9 cellular contexts compared by ENCODE assay signal in genomic region chr12:118850244-118850825, GRCh38.
DNase-seq lines count a peak whose midpoint lies in the region; ATAC-seq and TF ChIP-seq lines count a peak whose summit lies in the region.
"Had no signal": no experiment of that assay in that cellular context is flagged by ENCODE, and none has a peak within 500 bp of the region (broad histone marks: within the 10 kb centered on the region; RNA-seq: fewer than 3 reads in every experiment).

No MANE protein-coding gene starts in this region.

- CTCF ChIA-PET in WTC11 (lab: Charles Lee): interaction anchor here (0.7 to 1.3 kb wide), 14 partner anchors 18 to 594 kb away, joined by 3 to 5 read pairs (median 3); no protein-coding TSS in a partner anchor

- H4K20me1 ChIP-seq in DOHH2 (ENCODE audit: control insufficient read depth, insufficient read depth, low read depth, low read length): no peaks in the 10 kb centered on the region

- H3K27ac ChIP-seq in DOHH2 (ENCODE audit: low read depth, low read length): no peak overlapping the region
- no peak overlapping the region for H3K27ac ChIP-seq in left lung
- H3K27ac ChIP-seq: ovary had no signal

- intact Hi-C loops in left lung (cut with DNase I): no loop called here

- H3K9me2 ChIP-seq in DOHH2 (replicated peaks; ENCODE audit: control insufficient read depth, low read length): no peaks in the 10 kb centered on the region

- H3K9me3 ChIP-seq in DOHH2 (ENCODE audit: control insufficient read depth, insufficient read depth, low read length): no peaks in the 10 kb centered on the region
- H3K9me3 ChIP-seq in left lung: no peaks in the 10 kb centered on the region
- H3K9me3 ChIP-seq: ovary had no signal

- H3K9me3 Mint-ChIP-seq in HFFc6: peaks cover 25% of the 10 kb centered on the region
- H3K9me3 Mint-ChIP-seq in WTC11: peaks cover 3% of the 10 kb centered on the region; the same call in 1 of the 2 replicates

- no peaks in the 10 kb centered on the region for H3K36me3 Mint-ChIP-seq in HFFc6 (ENCODE audit: low read depth)
- H3K36me3 Mint-ChIP-seq in WTC11: no peaks in the 10 kb centered on the region

- H3K27me3 ChIP-seq in DOHH2 (ENCODE audit: control insufficient read depth, low read length) (no peaks in the 10 kb centered on the region), left lung (peaks cover 0 to 23% of the 10 kb centered on the region in 2 donors)
- H3K27me3 ChIP-seq: ovary had no signal

- H3K4me1 Mint-ChIP-seq in HFFc6 (ENCODE audit: low read depth) (no peaks in the 10 kb centered on the region), WTC11 (peaks cover 8% of the 10 kb centered on the region)

- ATAC-seq in WTC11 (peak; percentile 94), left lung (peak; percentile 41), GM19351 (IDR thresholded peaks at IDR 0.05; ENCODE audit: unreplicated experiment) (no peak), HG02610 (IDR thresholded peaks at IDR 0.05; ENCODE audit: unreplicated experiment) (no peak)

- TF ChIP-seq CTCF in DOHH2 (IDR thresholded peaks at IDR 0.05; ENCODE audit: low read depth, low read length, poor library complexity, severe bottlenecking) (peak; percentile 85), HFFc6 (IDR thresholded peaks at IDR 0.05) (peak; percentile 70), WTC11 (IDR thresholded peaks at IDR 0.05) (peak; percentile 94), left lung (IDR thresholded peaks at IDR 0.05) (peak; percentile 30 to 44)

- no peaks in the 10 kb centered on the region for H3F3A ChIP-seq in DOHH2 (ENCODE audit: control insufficient read depth, insufficient read depth)

- POLR2A ChIA-PET in WTC11 (lab: Charles Lee): no interaction called here

- H3K4me2 ChIP-seq in DOHH2 (ENCODE audit: low read length): no peak overlapping the region

- H3K79me2 ChIP-seq in DOHH2 (ENCODE audit: control insufficient read depth, low read length): no peaks in the 10 kb centered on the region

- no peak overlapping the region for H3K4me3 Mint-ChIP-seq in HFFc6
- no peak overlapping the region for H3K4me3 Mint-ChIP-seq in WTC11

- H3K36me3 ChIP-seq in DOHH2 (ENCODE audit: control insufficient read depth, low read length) (no peaks in the 10 kb centered on the region), left lung (no peaks in the 10 kb centered on the region)
- H3K36me3 ChIP-seq: ovary had no signal

- H3K27me3 Mint-ChIP-seq in HFFc6 (ENCODE audit: insufficient read depth) (peaks cover 1% of the 10 kb centered on the region; the same call in 1 of the 2 replicates), WTC11 (ENCODE audit: low read depth) (peaks cover 6% of the 10 kb centered on the region)

- H3K27ac Mint-ChIP-seq in HFFc6: no peak overlapping the region
- H3K27ac Mint-ChIP-seq in WTC11: no peak overlapping the region

- no peak overlapping the region for H3K4me3 ChIP-seq in DOHH2 (ENCODE audit: low read length)
- no peak overlapping the region for H3K4me3 ChIP-seq in left lung
- H3K4me3 ChIP-seq: ovary had no signal

- H3K4me1 ChIP-seq in DOHH2 (ENCODE audit: control insufficient read depth, low read length): no peaks in the 10 kb centered on the region
- no peaks in the 10 kb centered on the region for H3K4me1 ChIP-seq in left lung

- DNase-seq in HFFc6 (no peak), WTC11 (ENCODE audit: low spot score) (peak; percentile 81), left lung (peak in 1 of 2 donors; percentile 49), mucosa of gallbladder (ENCODE audit: low spot score) (no peak), occipital lobe (lab: John Stamatoyannopoulos, UW) (no peak)
- DNase-seq: ovary had no signal

TF ChIP-seq in WTC11, 78 proteins besides CTCF, POLR2A, EP300 and RAD21:
- TF ChIP-seq, protein P1, sequence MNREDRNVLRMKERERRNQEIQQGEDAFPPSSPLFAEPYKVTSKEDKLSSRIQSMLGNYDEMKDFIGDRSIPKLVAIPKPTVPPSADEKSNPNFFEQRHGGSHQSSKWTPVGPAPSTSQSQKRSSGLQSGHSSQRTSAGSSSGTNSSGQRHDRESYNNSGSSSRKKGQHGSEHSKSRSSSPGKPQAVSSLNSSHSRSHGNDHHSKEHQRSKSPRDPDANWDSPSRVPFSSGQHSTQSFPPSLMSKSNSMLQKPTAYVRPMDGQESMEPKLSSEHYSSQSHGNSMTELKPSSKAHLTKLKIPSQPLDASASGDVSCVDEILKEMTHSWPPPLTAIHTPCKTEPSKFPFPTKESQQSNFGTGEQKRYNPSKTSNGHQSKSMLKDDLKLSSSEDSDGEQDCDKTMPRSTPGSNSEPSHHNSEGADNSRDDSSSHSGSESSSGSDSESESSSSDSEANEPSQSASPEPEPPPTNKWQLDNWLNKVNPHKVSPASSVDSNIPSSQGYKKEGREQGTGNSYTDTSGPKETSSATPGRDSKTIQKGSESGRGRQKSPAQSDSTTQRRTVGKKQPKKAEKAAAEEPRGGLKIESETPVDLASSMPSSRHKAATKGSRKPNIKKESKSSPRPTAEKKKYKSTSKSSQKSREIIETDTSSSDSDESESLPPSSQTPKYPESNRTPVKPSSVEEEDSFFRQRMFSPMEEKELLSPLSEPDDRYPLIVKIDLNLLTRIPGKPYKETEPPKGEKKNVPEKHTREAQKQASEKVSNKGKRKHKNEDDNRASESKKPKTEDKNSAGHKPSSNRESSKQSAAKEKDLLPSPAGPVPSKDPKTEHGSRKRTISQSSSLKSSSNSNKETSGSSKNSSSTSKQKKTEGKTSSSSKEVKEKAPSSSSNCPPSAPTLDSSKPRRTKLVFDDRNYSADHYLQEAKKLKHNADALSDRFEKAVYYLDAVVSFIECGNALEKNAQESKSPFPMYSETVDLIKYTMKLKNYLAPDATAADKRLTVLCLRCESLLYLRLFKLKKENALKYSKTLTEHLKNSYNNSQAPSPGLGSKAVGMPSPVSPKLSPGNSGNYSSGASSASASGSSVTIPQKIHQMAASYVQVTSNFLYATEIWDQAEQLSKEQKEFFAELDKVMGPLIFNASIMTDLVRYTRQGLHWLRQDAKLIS (CRISPR knock-in tag; IDR thresholded peaks at IDR 0.05; ENCODE audit: borderline replicate concordance): no peak
- no peak for TF ChIP-seq FOXJ3 (CRISPR knock-in tag; IDR thresholded peaks at IDR 0.05; ENCODE audit: borderline replicate concordance)

Comparison
In these comparisons a context has a peak if more than half of its experiments do, and no peak if none do; other contexts are left out.
1. CTCF ChIP-seq: peak in every context shown above with its lines; median percentile 94 in WTC11; 85 in DOHH2; 70 in HFFc6; 37 in left lung.
2. ATAC-seq: peak in WTC11 (single experiment) and left lung (single experiment); none in GM19351 (single experiment) and HG02610 (single experiment).